ENCODE assay signal across 26 cellular contexts in genomic region chrX:72715546-72715945, GRCh38. TPM values are rescaled to one million over a fixed set of nuclear protein-coding genes. Genes with fewer than 3 reads are reported as not detected.
DNase-seq lines count a peak whose midpoint lies in the region; ATAC-seq lines count a peak whose summit lies in the region.
"Had no signal": no experiment of that assay in that cellular context is flagged by ENCODE, and none has a peak within 500 bp of the region (broad histone marks: within the 10 kb centered on the region; RNA-seq: fewer than 3 reads in every experiment).

No MANE protein-coding gene starts in this region.

- no peak overlapping the region for H3K27ac ChIP-seq in CD4-positive, CD25-positive, alpha-beta regulatory T cell (ENCODE audit: insufficient read depth, low read length, poor library complexity, severe bottlenecking)
- H3K27ac ChIP-seq in CD8-positive, alpha-beta memory T cell (ENCODE audit: low read depth, low read length), result no peak overlapping the region
- H3K27ac ChIP-seq in naive thymus-derived CD4-positive, alpha-beta T cell (ENCODE audit: low read depth, low read length), result no peak overlapping the region
- H3K27ac ChIP-seq: cardiac muscle cell had no signal

- H3K9me3 ChIP-seq in CD4-positive, CD25-positive, alpha-beta regulatory T cell (ENCODE audit: control insufficient read depth in 2 of 2, low read length in 2 of 2), result no peaks in the 10 kb centered on the region
- H3K9me3 ChIP-seq in CD8-positive, alpha-beta memory T cell (ENCODE audit: low read length), result no peaks in the 10 kb centered on the region
- no peaks in the 10 kb centered on the region for H3K9me3 ChIP-seq in naive thymus-derived CD4-positive, alpha-beta T cell (ENCODE audit: control insufficient read depth in 2 of 3, low read length in 3 of 3)
- H3K9me3 ChIP-seq: esophagus squamous epithelium, testis, vagina had no signal

- intact Hi-C loops in activated T-helper 1 cell treated with anti-CD3 and anti-CD28 coated beads, Interleukin-12 subunit alpha, Interleukin-12 subunit beta, Interleukin-2, Interleukin-4 antibody, amounts not matched to agents 30 ng/mL and 10 ng/mL and 1 ng/mL, durations not matched to agents 14 hours and 24 hours and 36 hours (cut with micrococcal nuclease), result loop anchor here (2.0 kb wide), 1 partner anchor 367 kb away; no protein-coding TSS in a partner anchor
- intact Hi-C loops in naive thymus-derived CD4-positive, alpha-beta T cell (cut with micrococcal nuclease), result no loop called here

- H3K4me3 ChIP-seq in CD4-positive, CD25-positive, alpha-beta regulatory T cell (ENCODE audit: low read depth, low read length), result no peak overlapping the region
- H3K4me3 ChIP-seq in CD8-positive, alpha-beta memory T cell (ENCODE audit: low read length), result no peak overlapping the region
- H3K4me3 ChIP-seq in naive thymus-derived CD4-positive, alpha-beta T cell (ENCODE audit: low read length), result no peak overlapping the region
- H3K4me3 ChIP-seq: cardiac muscle cell had no signal

- no peaks in the 10 kb centered on the region for H3K36me3 ChIP-seq in CD4-positive, CD25-positive, alpha-beta regulatory T cell (ENCODE audit: control insufficient read depth, insufficient read depth, low read length)
- no peaks in the 10 kb centered on the region for H3K36me3 ChIP-seq in CD8-positive, alpha-beta memory T cell (ENCODE audit: insufficient read depth, low read length)
- no peaks in the 10 kb centered on the region for H3K36me3 ChIP-seq in naive thymus-derived CD4-positive, alpha-beta T cell (ENCODE audit: control insufficient read depth in 2 of 3, insufficient read depth in 3 of 3, low read length in 3 of 3)
- H3K36me3 ChIP-seq: cardiac muscle cell, esophagus squamous epithelium, vagina had no signal

- peak overlapping the region in 3 of 4 donors; percentile 9 to 65 (median 47) for H3K4me3 Mint-ChIP-seq in CD4-positive, CD25-positive, alpha-beta regulatory T cell
- H3K4me3 Mint-ChIP-seq in CD8-positive, alpha-beta memory T cell, result peak overlapping the region in 4 of 7 donors; percentile 11 to 76 (median 54)
- peak overlapping the region; percentile 60 for H3K4me3 Mint-ChIP-seq in activated T-helper 1 cell treated with anti-CD3 and anti-CD28 coated beads, Interleukin-12 subunit alpha, Interleukin-12 subunit beta, Interleukin-2, Interleukin-4 antibody, amounts not matched to agents 30 ng/mL and 10 ng/mL and 1 ng/mL, durations not matched to agents 14 hours and 24 hours and 36 hours
- H3K4me3 Mint-ChIP-seq in naive thymus-derived CD4-positive, alpha-beta T cell, result peak overlapping the region in 6 of 10 donors; percentile 3 to 64 (median 16)

- POLR2A ChIA-PET in CD8-positive, alpha-beta memory T cell (lab: Charles Lee), result no interaction called here
- POLR2A ChIA-PET in naive thymus-derived CD4-positive, alpha-beta T cell (lab: Charles Lee), result no interaction called here

- peaks cover 0 to 3% (median 0%) of the 10 kb centered on the region in 7 donors for H3K9me3 Mint-ChIP-seq in CD4-positive, CD25-positive, alpha-beta regulatory T cell
- no peaks in the 10 kb centered on the region for H3K9me3 Mint-ChIP-seq in CD8-positive, alpha-beta memory T cell
- H3K9me3 Mint-ChIP-seq in activated T-helper 1 cell treated with anti-CD3 and anti-CD28 coated beads, Interleukin-12 subunit alpha, Interleukin-12 subunit beta, Interleukin-2, Interleukin-4 antibody, amounts not matched to agents 30 ng/mL and 10 ng/mL and 1 ng/mL, durations not matched to agents 14 hours and 24 hours and 36 hours, result no peaks in the 10 kb centered on the region
- no peaks in the 10 kb centered on the region for H3K9me3 Mint-ChIP-seq in naive thymus-derived CD4-positive, alpha-beta T cell

- CTCF ChIA-PET in CD8-positive, alpha-beta memory T cell (lab: Charles Lee), result no interaction called here
- CTCF ChIA-PET in naive thymus-derived CD4-positive, alpha-beta T cell (lab: Charles Lee), result no interaction called here

- peaks cover 0 to 8% (median 4%) of the 10 kb centered on the region in 4 donors for H3K4me1 Mint-ChIP-seq in CD4-positive, CD25-positive, alpha-beta regulatory T cell
- H3K4me1 Mint-ChIP-seq in CD8-positive, alpha-beta memory T cell, result peaks cover 0 to 8% (median 3%) of the 10 kb centered on the region in 3 donors
- H3K4me1 Mint-ChIP-seq in activated T-helper 1 cell treated with anti-CD3 and anti-CD28 coated beads, Interleukin-12 subunit alpha, Interleukin-12 subunit beta, Interleukin-2, Interleukin-4 antibody, amounts not matched to agents 30 ng/mL and 10 ng/mL and 1 ng/mL, durations not matched to agents 14 hours and 24 hours and 36 hours (ENCODE audit: low read depth), result peaks cover 16% of the 10 kb centered on the region
- H3K4me1 Mint-ChIP-seq in naive thymus-derived CD4-positive, alpha-beta T cell, result peaks cover 0 to 10% (median 6%) of the 10 kb centered on the region in 7 donors

- peaks cover 5% of the 10 kb centered on the region for H3K27me3 ChIP-seq in CD4-positive, CD25-positive, alpha-beta regulatory T cell (ENCODE audit: control insufficient read depth, insufficient read depth, low read length)
- H3K27me3 ChIP-seq in CD8-positive, alpha-beta memory T cell (ENCODE audit: insufficient read depth, low read length, poor library complexity, severe bottlenecking), result no peaks in the 10 kb centered on the region
- no peaks in the 10 kb centered on the region for H3K27me3 ChIP-seq in naive thymus-derived CD4-positive, alpha-beta T cell (ENCODE audit: control insufficient read depth in 2 of 2, insufficient read depth in 2 of 2, low read length in 2 of 2)
- H3K27me3 ChIP-seq: cardiac muscle cell, esophagus squamous epithelium, testis, vagina had no signal

- no peaks in the 10 kb centered on the region for H3K36me3 Mint-ChIP-seq in CD4-positive, CD25-positive, alpha-beta regulatory T cell
- H3K36me3 Mint-ChIP-seq in CD8-positive, alpha-beta memory T cell, result no peaks in the 10 kb centered on the region
- H3K36me3 Mint-ChIP-seq in activated T-helper 1 cell treated with anti-CD3 and anti-CD28 coated beads, Interleukin-12 subunit alpha, Interleukin-12 subunit beta, Interleukin-2, Interleukin-4 antibody, amounts not matched to agents 30 ng/mL and 10 ng/mL and 1 ng/mL, durations not matched to agents 14 hours and 24 hours and 36 hours (ENCODE audit: low read depth), result peaks cover 4% of the 10 kb centered on the region
- H3K36me3 Mint-ChIP-seq in naive thymus-derived CD4-positive, alpha-beta T cell, result peaks cover 0 to 1% (median 0%) of the 10 kb centered on the region in 5 donors

- no peak for ATAC-seq in CD4-positive, CD25-positive, alpha-beta regulatory T cell (ENCODE audit: low read depth in 2 of 2)
- no peak for ATAC-seq in naive thymus-derived CD4-positive, alpha-beta T cell
- ATAC-seq in GM21381 (IDR thresholded peaks at IDR 0.05; ENCODE audit: unreplicated experiment), result no peak
- ATAC-seq: left cardiac atrium; Right ventricle myocardium inferior; stimulated activated naive CD8-positive, alpha-beta T cell treated with anti-CD3 and anti-CD28 coated beads, Interleukin-15, Interleukin-2, amounts not matched to agents 100 U/mL and 50 U/mL, for 24 hours had no signal

- H3K27ac Mint-ChIP-seq in CD4-positive, CD25-positive, alpha-beta regulatory T cell, result no peak overlapping the region
- peak overlapping the region in 1 of 8 donors; percentile 92 for H3K27ac Mint-ChIP-seq in CD8-positive, alpha-beta memory T cell
- no peak overlapping the region for H3K27ac Mint-ChIP-seq in activated T-helper 1 cell treated with anti-CD3 and anti-CD28 coated beads, Interleukin-12 subunit alpha, Interleukin-12 subunit beta, Interleukin-2, Interleukin-4 antibody, amounts not matched to agents 30 ng/mL and 10 ng/mL and 1 ng/mL, durations not matched to agents 14 hours and 24 hours and 36 hours
- H3K27ac Mint-ChIP-seq in naive thymus-derived CD4-positive, alpha-beta T cell, result no peak overlapping the region

- H3K27me3 Mint-ChIP-seq in CD4-positive, CD25-positive, alpha-beta regulatory T cell, result peaks cover 7% of the 10 kb centered on the region
- peaks cover 17 to 21% of the 10 kb centered on the region in 2 donors for H3K27me3 Mint-ChIP-seq in CD8-positive, alpha-beta memory T cell
- no peaks in the 10 kb centered on the region for H3K27me3 Mint-ChIP-seq in activated T-helper 1 cell treated with anti-CD3 and anti-CD28 coated beads, Interleukin-12 subunit alpha, Interleukin-12 subunit beta, Interleukin-2, Interleukin-4 antibody, amounts not matched to agents 30 ng/mL and 10 ng/mL and 1 ng/mL, durations not matched to agents 14 hours and 24 hours and 36 hours (ENCODE audit: insufficient read depth)
- peaks cover 0 to 11% (median 6%) of the 10 kb centered on the region in 5 donors for H3K27me3 Mint-ChIP-seq in naive thymus-derived CD4-positive, alpha-beta T cell

- no peaks in the 10 kb centered on the region for H3K4me1 ChIP-seq in CD4-positive, CD25-positive, alpha-beta regulatory T cell (ENCODE audit: control insufficient read depth, insufficient read depth, low read length, poor library complexity, severe bottlenecking)
- H3K4me1 ChIP-seq in CD8-positive, alpha-beta memory T cell (ENCODE audit: insufficient read depth, low read length), result no peaks in the 10 kb centered on the region
- no peaks in the 10 kb centered on the region for H3K4me1 ChIP-seq in naive thymus-derived CD4-positive, alpha-beta T cell (ENCODE audit: control insufficient read depth in 2 of 2, insufficient read depth in 2 of 2, low read length in 2 of 2)
- H3K4me1 ChIP-seq: testis, vagina had no signal

- DNase-seq in CD4-positive, CD25-positive, alpha-beta regulatory T cell, result no peak
- no peak for DNase-seq in CD8-positive, alpha-beta memory T cell
- DNase-seq in activated T-helper 1 cell treated with anti-CD3 and anti-CD28 coated beads, Interleukin-12 subunit alpha, Interleukin-12 subunit beta, Interleukin-2, Interleukin-4 antibody, amounts not matched to agents 30 ng/mL and 10 ng/mL and 1 ng/mL, durations not matched to agents 14 hours and 24 hours and 36 hours (ENCODE audit: low spot score), result no peak
- DNase-seq in naive thymus-derived CD4-positive, alpha-beta T cell, result no peak
- DNase-seq in cerebellar nuclear complex (lab: John Stamatoyannopoulos, UW), result no peak
- no peak for DNase-seq in stimulated activated CD8-positive, alpha-beta memory T cell treated with anti-CD3 and anti-CD28 coated beads, Interleukin-4, amount 100 ng/mL, for 48 hours
- no peak for DNase-seq in activated effector memory CD4-positive, alpha-beta T cell treated with Interleukin-2 at 50 U/mL for 16 hours
- DNase-seq: activated CD4-positive, CD25-positive, alpha-beta regulatory T cell; activated CD8-positive, alpha-beta memory T cell treated with anti-CD3 and anti-CD28 coated beads for 24 hours; activated naive CD4-positive, alpha-beta T cell treated with Interleukin-2 at 50 U/mL for 16 hours; anterior cingulate cortex; esophagus squamous epithelium; foreskin melanocyte; GOT3; left cardiac atrium; MV-4-11; NCI-H1436 treated with DMSO at 0.1 percent for 48 hours; NCI-H2107; NCI-H446 treated with DMSO at 0.1 percent for 48 hours; occipital lobe; stimulated activated naive CD8-positive, alpha-beta T cell treated with anti-CD3 and anti-CD28 coated beads, Interleukin-15, Interleukin-2, amounts not matched to agents 100 U/mL and 50 U/mL, for 24 hours; testis had no signal

RNA-seq across cellular contexts. Expression of gene PHKA1, which starts 1.4 kb away (rescaled TPM):
- 0.30 TPM for total RNA-seq in CD4-positive, CD25-positive, alpha-beta regulatory T cell
- under 1 TPM in 1 of 4 donors, not detected in 3; 0.08 TPM for polyA plus RNA-seq in CD4-positive, CD25-positive, alpha-beta regulatory T cell
- 1 to 10 TPM; 4.6 to 5.0 TPM for total RNA-seq in CD8-positive, alpha-beta memory T cell
- polyA plus RNA-seq in CD8-positive, alpha-beta memory T cell, result not detected
- 7.5 TPM in 2 replicates for total RNA-seq in activated T-helper 1 cell treated with anti-CD3 and anti-CD28 coated beads, Interleukin-12 subunit alpha, Interleukin-12 subunit beta, Interleukin-2, Interleukin-4 antibody, amounts not matched to agents 30 ng/mL and 10 ng/mL and 1 ng/mL, durations not matched to agents 14 hours and 24 hours and 36 hours
- total RNA-seq in naive thymus-derived CD4-positive, alpha-beta T cell, result 1 to 10 TPM in 1 of 5 experiments, under 1 TPM in 4; 0.19 to 1.9 (median 0.41) TPM
- not detected for polyA plus RNA-seq in naive thymus-derived CD4-positive, alpha-beta T cell
